ENCODE assay signal across 10 cellular contexts in the genomic region with DNA sequence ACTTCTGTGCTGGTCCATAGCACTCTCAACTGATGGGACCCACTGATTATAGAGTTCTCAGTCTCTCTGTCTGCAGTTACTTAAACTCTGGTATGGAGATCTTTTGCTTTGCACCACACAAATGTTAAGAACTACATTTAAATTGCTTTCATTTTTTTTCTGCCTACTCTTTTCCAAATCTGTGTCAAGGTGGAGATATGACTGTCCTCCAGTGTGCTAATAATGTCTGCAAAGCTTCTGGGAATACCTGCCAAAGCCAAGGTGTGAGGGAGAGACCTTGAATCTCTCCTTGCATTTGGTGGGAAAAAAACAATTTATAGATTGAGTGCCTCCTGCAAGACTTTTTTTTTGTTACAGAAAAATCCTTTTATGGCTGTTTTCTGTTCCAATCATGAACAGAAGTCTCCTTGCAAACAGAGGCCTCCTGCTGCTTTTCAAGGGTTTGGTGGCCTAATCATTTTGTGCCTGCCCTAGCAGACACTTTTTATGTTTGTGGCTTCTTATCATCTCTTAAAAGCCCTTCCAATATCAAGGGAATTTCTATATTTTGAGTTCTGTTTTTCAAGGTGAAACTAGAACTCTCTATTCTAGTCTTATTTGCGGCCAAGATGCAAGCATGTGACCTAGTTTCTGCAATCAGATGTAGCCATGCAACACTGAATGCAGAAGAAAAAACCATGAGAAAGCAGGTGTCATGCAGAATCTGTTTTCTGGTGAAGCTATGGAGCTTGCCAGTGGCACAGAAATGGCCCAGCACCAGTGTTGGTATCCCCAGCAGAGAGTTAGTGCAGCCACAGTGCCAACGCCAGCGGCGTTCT. TPM values are rescaled to one million over a fixed set of nuclear protein-coding genes. Genes with fewer than 3 reads are reported as not detected.
DNase-seq lines count a peak whose midpoint lies in the region; ATAC-seq and TF ChIP-seq lines count a peak whose summit lies in the region.
"Had no signal": no experiment of that assay in that cellular context is flagged by ENCODE, and none has a peak within 500 bp of the region (broad histone marks: within the 10 kb centered on the region; RNA-seq: fewer than 3 reads in every experiment).

No MANE protein-coding gene starts in this region.

- H3K36me3 ChIP-seq in stomach (no peaks in the 10 kb centered on the region), testis (ENCODE audit: low read depth, missing control alignments) (no peaks in the 10 kb centered on the region)

- no peaks in the 10 kb centered on the region for H3K27me3 ChIP-seq in stomach
- H3K27me3 ChIP-seq in testis, result no peaks in the 10 kb centered on the region

- 81 to 90% (median 85%) methylated on average over 4 of the region's 4 CpGs for whole genome bisulfite sequencing in stomach, 5 donors
- WGBS in testis, 2 donors, result 65 to 78% methylated on average over 4 of the region's 4 CpGs

- TF ChIP-seq CTCF in stomach (IDR thresholded peaks at IDR 0.05), result no peak
- TF ChIP-seq CTCF in testis (IDR thresholded peaks at IDR 0.05), result no peak

- H3K4me3 ChIP-seq in stomach, result no peak overlapping the region
- no peak overlapping the region for H3K4me3 ChIP-seq in testis
- H3K4me3 ChIP-seq: skin epidermis had no signal

- TF ChIP-seq POLR2A in stomach (IDR thresholded peaks at IDR 0.05) (no peak), testis (IDR thresholded peaks at IDR 0.05) (no peak)

- H3K4me1 ChIP-seq in stomach, result peaks cover 0 to 16% (median 9%) of the 10 kb centered on the region in 4 donors
- peaks cover 15% of the 10 kb centered on the region for H3K4me1 ChIP-seq in testis

- intact Hi-C loops in stomach (cut with DNase I; ENCODE audit: low total_unique reads), result no loop called here
- intact Hi-C loops in testis (cut with DNase I; ENCODE audit: low total_unique reads), result no loop called here

- DNase-seq in germinal center (ENCODE audit: low spot score) (peak; percentile 39), stomach (no peak), GOT3 (lab: John Stamatoyannopoulos, UW) (no peak), T1000 (lab: John Stamatoyannopoulos, UW) (no peak), testis (no peak)
- DNase-seq: activated CD8-positive, alpha-beta T cell treated with anti-CD3 and anti-CD28 coated beads, Interleukin-2, amount 10 ng/mL, durations not matched to agents 7 days and 5 days had no signal

- ATAC-seq in GM18517 (IDR thresholded peaks at IDR 0.05; ENCODE audit: unreplicated experiment), result peak; percentile 88
- ATAC-seq in GM21529 (IDR thresholded peaks at IDR 0.05; ENCODE audit: unreplicated experiment), result peak; percentile 76
- ATAC-seq in HG03432 (IDR thresholded peaks at IDR 0.05; ENCODE audit: unreplicated experiment), result peak; percentile 87
- ATAC-seq: activated CD8-positive, alpha-beta T cell treated with anti-CD3 and anti-CD28 coated beads, Interleukin-2, amount 10 ng/mL, durations not matched to agents 7 days and 5 days had no signal

- TF ChIP-seq EP300 in stomach (IDR thresholded peaks at IDR 0.05), result no peak

- H3K27ac ChIP-seq in stomach (no peak overlapping the region), testis (peak overlapping the region in 1 of 2 donors; percentile 36)

- H3K9me3 ChIP-seq in stomach, result no peaks in the 10 kb centered on the region
- H3K9me3 ChIP-seq in testis, result no peaks in the 10 kb centered on the region

RNA-seq across cellular contexts. Expression of gene AKIRIN2, which starts 23.2 kb away (rescaled TPM):
- 10 to 100 TPM in 2 of 5 donors, 1 to 10 TPM in 2, under 1 TPM in 1; 0.58 to 49.0 (median 5.8) TPM for total RNA-seq in stomach
- polyA plus RNA-seq in stomach, result 10 to 100 TPM; 13.0 to 20.3 (median 18.0) TPM
- total RNA-seq in testis, result 10 to 100 TPM; 72.5 to 73.5 TPM
- polyA plus RNA-seq in testis (ENCODE audit: insufficient read depth, low read depth, low replicate concordance), result 65.2 TPM
